In the genomic region with DNA sequence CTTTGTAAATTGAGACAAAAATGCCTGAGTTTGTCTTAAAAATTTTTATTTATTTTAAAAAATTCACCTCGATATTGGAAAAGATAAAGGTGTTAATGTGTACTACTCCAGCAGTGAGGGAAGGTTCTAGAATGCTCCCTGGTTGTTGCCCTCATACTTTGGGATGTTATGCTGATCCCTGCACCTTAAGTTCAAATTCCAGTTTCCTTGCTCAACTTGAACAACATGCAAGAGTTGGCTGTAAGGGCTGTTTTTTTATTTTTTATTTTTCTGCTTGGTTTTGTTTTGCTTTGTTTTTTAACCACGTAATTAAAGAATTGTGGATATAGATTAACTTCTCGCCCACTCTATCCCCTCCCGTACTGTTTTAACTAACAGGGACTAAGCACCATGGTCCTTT, we compare ENCODE assay signal across 1 cellular context.
TF ChIP-seq lines count a peak whose summit lies in the region.

No MANE protein-coding gene starts in this region.

TF ChIP-seq in IMR-90, 13 proteins besides CTCF, POLR2A, EP300 and RAD21 (continued from another document):
- TF ChIP-seq, protein P1, sequence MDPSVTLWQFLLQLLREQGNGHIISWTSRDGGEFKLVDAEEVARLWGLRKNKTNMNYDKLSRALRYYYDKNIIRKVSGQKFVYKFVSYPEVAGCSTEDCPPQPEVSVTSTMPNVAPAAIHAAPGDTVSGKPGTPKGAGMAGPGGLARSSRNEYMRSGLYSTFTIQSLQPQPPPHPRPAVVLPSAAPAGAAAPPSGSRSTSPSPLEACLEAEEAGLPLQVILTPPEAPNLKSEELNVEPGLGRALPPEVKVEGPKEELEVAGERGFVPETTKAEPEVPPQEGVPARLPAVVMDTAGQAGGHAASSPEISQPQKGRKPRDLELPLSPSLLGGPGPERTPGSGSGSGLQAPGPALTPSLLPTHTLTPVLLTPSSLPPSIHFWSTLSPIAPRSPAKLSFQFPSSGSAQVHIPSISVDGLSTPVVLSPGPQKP (IDR thresholded peaks at IDR 0.05; ENCODE audit: borderline replicate concordance, low read depth, low read length), result no peak
